In the genomic region with DNA sequence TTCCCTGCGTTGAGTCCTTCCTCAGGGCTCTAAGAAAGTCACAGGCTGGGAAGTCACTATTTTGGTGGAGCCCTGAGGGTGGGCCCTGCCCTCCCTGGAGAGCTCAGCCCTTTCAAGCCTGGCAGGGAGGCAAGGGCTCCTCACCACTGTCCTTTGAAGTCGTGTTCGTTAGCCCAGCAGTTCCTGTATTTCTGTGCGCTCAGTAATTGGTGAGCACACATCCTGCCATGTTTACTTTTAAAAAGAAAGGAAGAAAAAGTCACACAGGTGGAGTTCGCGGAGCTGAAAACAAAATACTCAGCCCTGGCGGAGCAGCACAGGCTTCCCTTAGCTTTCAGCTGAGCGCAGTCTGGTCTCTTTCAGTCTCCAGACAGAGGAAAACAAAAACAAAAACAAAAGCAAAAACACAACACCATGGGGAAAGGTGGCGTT, we compare ENCODE assay signal across 9 cellular contexts. TPM values are rescaled to one million over a fixed set of nuclear protein-coding genes. Genes with fewer than 3 reads are reported as not detected.
DNase-seq lines count a peak whose midpoint lies in the region; ATAC-seq and TF ChIP-seq lines count a peak whose summit lies in the region.
"Had no signal": no experiment of that assay in that cellular context is flagged by ENCODE, and none has a peak within 500 bp of the region (broad histone marks: within the 10 kb centered on the region; RNA-seq: fewer than 3 reads in every experiment).

No MANE protein-coding gene starts in this region.

- peak overlapping the region; percentile 75 for H3K4me3 Mint-ChIP-seq in activated CD4-positive, alpha-beta T cell treated with anti-CD3 and anti-CD28 coated beads for 36 hours
- H3K4me3 Mint-ChIP-seq in osteocyte (ENCODE audit: unreplicated experiment), result no peak overlapping the region

- H3K27ac ChIP-seq in foreskin keratinocyte, result no peak overlapping the region

- POLR2A ChIA-PET in activated CD4-positive, alpha-beta T cell treated with anti-CD3 and anti-CD28 coated beads for 36 hours (lab: Charles Lee), result interaction anchor here (0.6 to 1.7 kb wide), 5 partner anchors 13 to 48 kb away, joined by 3 to 11 read pairs (median 3); no protein-coding TSS in a partner anchor

- H3K4me1 Mint-ChIP-seq in activated CD4-positive, alpha-beta T cell treated with anti-CD3 and anti-CD28 coated beads for 36 hours, result peaks cover 76% of the 10 kb centered on the region
- H3K4me1 Mint-ChIP-seq in osteocyte (ENCODE audit: unreplicated experiment), result no peaks in the 10 kb centered on the region

- intact Hi-C loops in activated CD4-positive, alpha-beta T cell treated with anti-CD3 and anti-CD28 coated beads for 36 hours (cut with DNase I, micrococcal nuclease), result loop anchor here (1.0 to 2.0 kb wide), 10 partner anchors 13 to 123 kb away; partner anchors contain the start of gene PRKCQ (in 1 of the 2)

- peak; percentile 58 for DNase-seq in activated CD4-positive, alpha-beta T cell treated with anti-CD3 and anti-CD28 coated beads for 36 hours
- DNase-seq in effector CD4-positive, alpha-beta T cell, result peak; percentile 46
- peak; percentile 43 for DNase-seq in stimulated activated naive CD4-positive, alpha-beta T cell treated with Interleukin-2 at 50 U/mL for 16 hours (lab: John Stamatoyannopoulos, UW)
- DNase-seq in osteocyte (ENCODE audit: extremely low spot score, unreplicated experiment) (no peak), foreskin keratinocyte (no peak), SIG-M5 treated with dmso at 0.1 percent for 504 hours (lab: John Stamatoyannopoulos, UW; ENCODE audit: unreplicated experiment) (no peak), AG20443 (ENCODE audit: low spot score) (no peak)
- DNase-seq: dermis blood vessel endothelial cell had no signal

- ATAC-seq in HG03159 (IDR thresholded peaks at IDR 0.05; ENCODE audit: unreplicated experiment) (peak; percentile 47), foreskin keratinocyte (no peak)
- ATAC-seq in activated CD4-positive, alpha-beta T cell treated with anti-CD3 and anti-CD28 coated beads for 36 hours, result peak; percentile 62

- no peaks in the 10 kb centered on the region for H3K27me3 Mint-ChIP-seq in activated CD4-positive, alpha-beta T cell treated with anti-CD3 and anti-CD28 coated beads for 36 hours
- peaks cover 6% of the 10 kb centered on the region for H3K27me3 Mint-ChIP-seq in osteocyte (ENCODE audit: unreplicated experiment)

- peak overlapping the region; percentile 96 for H3K27ac Mint-ChIP-seq in activated CD4-positive, alpha-beta T cell treated with anti-CD3 and anti-CD28 coated beads for 36 hours
- no peak overlapping the region for H3K27ac Mint-ChIP-seq in osteocyte (ENCODE audit: unreplicated experiment)

- CTCF ChIA-PET in activated CD4-positive, alpha-beta T cell treated with anti-CD3 and anti-CD28 coated beads for 36 hours (lab: Charles Lee), result interaction anchor here (1.0 to 3.1 kb wide), 12 partner anchors 9 to 125 kb away, joined by 3 to 15 read pairs (median 6); partner anchors contain the start of gene PRKCQ

- no peak for TF ChIP-seq CTCF in osteocyte (IDR thresholded peaks at IDR 0.05)
- no peak for TF ChIP-seq CTCF in foreskin keratinocyte (conservative IDR thresholded peaks at IDR 0.05)

- H3K4me1 ChIP-seq in foreskin keratinocyte, result no peaks in the 10 kb centered on the region

- H3K36me3 Mint-ChIP-seq in activated CD4-positive, alpha-beta T cell treated with anti-CD3 and anti-CD28 coated beads for 36 hours (ENCODE audit: low read depth), result peaks cover 9% of the 10 kb centered on the region
- H3K36me3 Mint-ChIP-seq in osteocyte (ENCODE audit: unreplicated experiment), result no peaks in the 10 kb centered on the region

- no peaks in the 10 kb centered on the region for H3K27me3 ChIP-seq in foreskin keratinocyte

- H3K9me3 Mint-ChIP-seq in activated CD4-positive, alpha-beta T cell treated with anti-CD3 and anti-CD28 coated beads for 36 hours (ENCODE audit: low read depth), result no peaks in the 10 kb centered on the region
- no peaks in the 10 kb centered on the region for H3K9me3 Mint-ChIP-seq in osteocyte (ENCODE audit: unreplicated experiment)

RNA-seq across cellular contexts. Expression of gene PRKCQ, which starts 37.1 kb away (rescaled TPM):
- total RNA-seq in activated CD4-positive, alpha-beta T cell treated with anti-CD3 and anti-CD28 coated beads for 36 hours, result 10 to 100 TPM; 32.9 to 39.0 TPM
- total RNA-seq in osteocyte (0.11 TPM in 1 of 2 replicates, not detected in the other), foreskin keratinocyte (8.0 and 9.6 TPM in 2 replicates)
- 4.1 and 4.3 TPM in 2 replicates for polyA plus RNA-seq in foreskin keratinocyte

Comparison
In these comparisons a context has a peak if more than half of its experiments do, and no peak if none do; other contexts are left out.
1. DNase-seq: peak in activated CD4-positive, alpha-beta T cell treated with anti-CD3 and anti-CD28 coated beads for 36 hours (single experiment), effector CD4-positive, alpha-beta T cell (single experiment) and stimulated activated naive CD4-positive, alpha-beta T cell treated with Interleukin-2 at 50 U/mL for 16 hours (single experiment); none in osteocyte (single experiment), foreskin keratinocyte (0 of 2), SIG-M5 treated with dmso at 0.1 percent for 504 hours (single experiment) and AG20443 (single experiment).